ENCODE assay signal across 2 cellular contexts in the genomic region with DNA sequence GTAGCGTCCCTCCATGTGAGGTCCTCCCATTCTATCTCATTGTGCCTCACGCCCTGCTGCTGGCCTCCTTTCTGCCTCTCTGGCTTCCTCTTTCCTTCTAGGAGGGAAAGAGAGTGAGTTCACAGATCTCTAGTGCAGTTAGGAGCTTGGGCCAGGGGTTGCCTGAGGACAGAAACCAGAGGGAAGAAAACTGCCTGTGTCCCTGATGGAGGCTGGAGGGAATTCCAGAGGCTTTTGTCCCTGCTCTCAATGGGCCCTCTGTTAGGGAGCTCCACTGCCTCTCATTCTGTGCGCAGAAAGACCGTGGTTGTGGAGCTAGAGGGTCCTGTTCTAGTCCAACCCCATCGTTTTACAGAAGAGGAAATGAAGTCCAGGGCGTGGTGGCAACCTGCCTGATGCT.
TF ChIP-seq lines count a peak whose summit lies in the region.

No MANE protein-coding gene starts in this region.

TF ChIP-seq in A549, 52 proteins besides CTCF, POLR2A, EP300 and RAD21:
- TF ChIP-seq PHF8 (IDR thresholded peaks at IDR 0.05; ENCODE audit: borderline replicate concordance, low read depth) = no peak
- no peak for TF ChIP-seq SMC3 (IDR thresholded peaks at IDR 0.05)
- no peak for TF ChIP-seq HOXA7 (CRISPR knock-in tag; IDR thresholded peaks at IDR 0.05)
- no peak for TF ChIP-seq RARB (CRISPR knock-in tag; IDR thresholded peaks at IDR 0.05)
- no peak for TF ChIP-seq SREBF2 (IDR thresholded peaks at IDR 0.05)
- no peak for TF ChIP-seq HDAC2 (IDR thresholded peaks at IDR 0.05)
- no peak for TF ChIP-seq FOXS1 (CRISPR knock-in tag; IDR thresholded peaks at IDR 0.05)
- no peak for TF ChIP-seq MAFK (IDR thresholded peaks at IDR 0.05; ENCODE audit: partially characterized antibody)
- TF ChIP-seq NFE2L2 (conservative IDR thresholded peaks at IDR 0.05; ENCODE audit: low read length) = no peak
- TF ChIP-seq CEBPB (IDR thresholded peaks at IDR 0.05) = no peak
- no peak for TF ChIP-seq BHLHE40 (IDR thresholded peaks at IDR 0.05; ENCODE audit: low read depth, low read length)
- no peak for TF ChIP-seq CHD2 (IDR thresholded peaks at IDR 0.05; ENCODE audit: low read length, partially characterized antibody)
- TF ChIP-seq JUNB (IDR thresholded peaks at IDR 0.05) = no peak
- no peak for TF ChIP-seq FOSL2 (IDR thresholded peaks at IDR 0.05)
- TF ChIP-seq FOSL2 (CRISPR knock-in tag; IDR thresholded peaks at IDR 0.05) = no peak

TF ChIP-seq in H1, 55 proteins besides CTCF, POLR2A, EP300 and RAD21:
- no peak for TF ChIP-seq CTBP2 (IDR thresholded peaks at IDR 0.05; ENCODE audit: borderline replicate concordance, insufficient read depth, insufficient read length, low read length)
- TF ChIP-seq SUZ12 (IDR thresholded peaks at IDR 0.05; ENCODE audit: low read length) = no peak
- TF ChIP-seq RNF2 (IDR thresholded peaks at IDR 0.05; ENCODE audit: borderline replicate concordance, low read depth, low read length, missing control alignments, poor library complexity, severe bottlenecking) = no peak
- no peak for TF ChIP-seq HDAC2 (IDR thresholded peaks at IDR 0.05; ENCODE audit: borderline replicate concordance in 1 of 2, low read depth in 2 of 2, low read length in 2 of 2)
- no peak for TF ChIP-seq TBP (IDR thresholded peaks at IDR 0.05; ENCODE audit: low read depth, low read length)
- TF ChIP-seq CBX8 (IDR thresholded peaks at IDR 0.05; ENCODE audit: borderline replicate concordance, low read depth, low read length) = no peak
- no peak for TF ChIP-seq HDAC6 (IDR thresholded peaks at IDR 0.05; ENCODE audit: low read depth, low read length)
- TF ChIP-seq SP4 (IDR thresholded peaks at IDR 0.05; ENCODE audit: low read length) = no peak
TF ChIP-seq in H1: peak in this region for 0.
